ENCODE assay signal across 20 cellular contexts in the genomic region with DNA sequence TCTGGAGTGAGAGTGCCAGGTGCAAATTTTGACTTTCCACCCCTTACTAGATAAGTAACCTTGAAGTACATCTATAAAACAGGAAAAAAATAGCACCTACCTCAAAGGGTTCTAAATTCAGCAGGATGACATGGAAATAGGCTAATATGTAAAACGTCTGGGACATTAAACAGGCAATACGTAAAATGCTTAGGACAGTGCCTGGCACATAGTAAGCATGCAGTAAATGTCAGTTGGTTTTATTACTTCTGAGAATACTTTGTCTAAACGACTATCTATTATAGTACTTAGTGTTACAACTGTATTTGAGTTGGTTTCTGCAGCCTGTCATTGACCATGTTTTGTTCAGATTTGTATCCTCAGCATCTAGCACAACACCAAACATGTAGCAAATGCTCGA.
"Had no signal": no experiment of that assay in that cellular context is flagged by ENCODE, and none has a peak within 500 bp of the region (broad histone marks: within the 10 kb centered on the region; RNA-seq: fewer than 3 reads in every experiment).

No MANE protein-coding gene starts in this region.

- H3K4me3 Mint-ChIP-seq: mesothelial cell of epicardium had no signal

- DNase-seq: dermis blood vessel endothelial cell; dorsolateral prefrontal cortex; effector CD4-positive, alpha-beta T cell; effector memory CD4-positive, alpha-beta T cell; foreskin fibroblast; foreskin melanocyte; gastrocnemius medialis; glutamatergic neuron; head of caudate nucleus; heart right ventricle; hippocampal formation; left cardiac atrium; left lung; left ventricle myocardium superior; lower lobe of right lung; mesenchymal stem cell; mucosa of descending colon had no signal

- H3K36me3 ChIP-seq: esophagus muscularis mucosa, gastrocnemius medialis, heart right ventricle, left lung, lower lobe of right lung had no signal

- H3K27ac ChIP-seq: coronary artery, dorsolateral prefrontal cortex, esophagus muscularis mucosa, gastrocnemius medialis, heart right ventricle, left lung, lower lobe of right lung had no signal

- ATAC-seq: gastrocnemius medialis, heart right ventricle, left cardiac atrium, left lung, left ventricle myocardium superior, lower lobe of right lung, mucosa of descending colon had no signal

- H3K27me3 ChIP-seq: esophagus muscularis mucosa, gastrocnemius medialis, left lung had no signal

- H3K9me3 ChIP-seq: esophagus muscularis mucosa, gastrocnemius medialis, heart right ventricle, left lung, lower lobe of right lung, mucosa of descending colon had no signal

- H3K4me1 ChIP-seq: esophagus muscularis mucosa, gastrocnemius medialis, heart right ventricle, left lung, lower lobe of right lung had no signal

- H3K4me3 ChIP-seq: coronary artery, dorsolateral prefrontal cortex, esophagus muscularis mucosa, gastrocnemius medialis, heart right ventricle, left lung, lower lobe of right lung, mucosa of descending colon had no signal

- H3K27ac Mint-ChIP-seq: mesothelial cell of epicardium had no signal

- H3K36me3 Mint-ChIP-seq: mesothelial cell of epicardium had no signal

- H3K9me3 Mint-ChIP-seq: mesothelial cell of epicardium had no signal
